ENCODE assay signal across 29 cellular contexts in the genomic region with DNA sequence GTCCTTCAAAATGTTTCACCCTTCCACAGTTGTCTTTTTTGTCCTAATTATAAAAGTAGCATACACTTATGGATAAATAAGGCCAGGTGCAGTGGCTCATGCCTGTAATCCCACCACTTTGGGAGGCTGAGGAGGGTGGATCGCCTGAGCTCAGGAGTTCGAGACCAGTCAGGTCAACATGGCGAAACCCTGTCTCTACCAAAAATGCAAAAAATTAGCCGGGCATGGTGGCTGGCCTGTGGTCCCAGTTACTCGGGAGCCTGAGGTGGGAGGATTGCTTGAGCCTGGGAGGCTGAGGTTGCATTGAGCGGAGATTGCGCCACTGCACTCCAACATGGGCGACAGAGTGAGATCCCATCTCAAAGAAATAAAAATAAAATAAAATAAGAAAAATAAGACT. TPM values are rescaled to one million over a fixed set of nuclear protein-coding genes. Genes with fewer than 3 reads are reported as not detected.
"Had no signal": no experiment of that assay in that cellular context is flagged by ENCODE, and none has a peak within 500 bp of the region (broad histone marks: within the 10 kb centered on the region; RNA-seq: fewer than 3 reads in every experiment).

No MANE protein-coding gene starts in this region.

- H3K27ac ChIP-seq: colonic mucosa, heart left ventricle, neutrophil, sigmoid colon, skin epidermis, stomach, thoracic aorta had no signal

- ATAC-seq: heart left ventricle; naive thymus-derived CD8-positive, alpha-beta T cell had no signal

- H3K27me3 ChIP-seq: colonic mucosa, transverse colon had no signal

- H3K27ac Mint-ChIP-seq: endodermal cell had no signal

- H3K36me3 ChIP-seq: colonic mucosa, heart left ventricle, neutrophil, sigmoid colon, stomach, thoracic aorta, transverse colon had no signal

- H3K4me3 Mint-ChIP-seq: endodermal cell had no signal

- H3K4me3 ChIP-seq: colonic mucosa, heart left ventricle, sigmoid colon, skin epidermis, stomach, thoracic aorta had no signal

- H3K9me3 ChIP-seq: colonic mucosa, heart left ventricle, neutrophil, sigmoid colon, stomach, thoracic aorta, transverse colon had no signal

- DNase-seq: colonic mucosa; effector CD4-positive, alpha-beta T cell; heart left ventricle; hippocampal formation; kidney glomerular epithelial cell; mammary epithelial cell; naive thymus-derived CD8-positive, alpha-beta T cell; sigmoid colon; stimulated activated CD4-positive, alpha-beta T cell treated with anti-CD3 and anti-CD28 coated beads, Interleukin-12 subunit alpha, Interleukin-12 subunit beta, amount 100 ng/mL, for 4 hours; stimulated activated naive CD4-positive, alpha-beta T cell; stomach; substantia nigra; transverse colon had no signal

RNA-seq across cellular contexts. Expression of gene C5orf52, which starts 1.6 kb away (rescaled TPM):
- total RNA-seq: dermis microvascular lymphatic vessel endothelial cell; endodermal cell; endothelial cell of umbilical vein; fibroblast of lung; frontal cortex; glomerular endothelial cell; heart left ventricle; lower leg skin; mammary epithelial cell; mesenteric fat pad; mononuclear cell; naive thymus-derived CD8-positive, alpha-beta T cell; osteoblast; pulmonary artery endothelial cell; sigmoid colon; stomach; thoracic aorta; transverse colon had no signal
- polyA plus RNA-seq: endothelial cell of umbilical vein; esophagus; fibroblast of lung; heart left ventricle; mammary epithelial cell; naive thymus-derived CD8-positive, alpha-beta T cell; neural cell; stomach had no signal

RNA-seq across cellular contexts. Expression of gene SOX30, which starts 20.7 kb away (rescaled TPM):
- total RNA-seq: dermis microvascular lymphatic vessel endothelial cell, endothelial cell of umbilical vein, fibroblast of lung, glomerular endothelial cell, mammary epithelial cell, mesenteric fat pad, mononuclear cell, pulmonary artery endothelial cell, thoracic aorta had no signal
- polyA plus RNA-seq: endothelial cell of umbilical vein, neural cell had no signal
